ENCODE assay signal across 8 cellular contexts in the genomic region with DNA sequence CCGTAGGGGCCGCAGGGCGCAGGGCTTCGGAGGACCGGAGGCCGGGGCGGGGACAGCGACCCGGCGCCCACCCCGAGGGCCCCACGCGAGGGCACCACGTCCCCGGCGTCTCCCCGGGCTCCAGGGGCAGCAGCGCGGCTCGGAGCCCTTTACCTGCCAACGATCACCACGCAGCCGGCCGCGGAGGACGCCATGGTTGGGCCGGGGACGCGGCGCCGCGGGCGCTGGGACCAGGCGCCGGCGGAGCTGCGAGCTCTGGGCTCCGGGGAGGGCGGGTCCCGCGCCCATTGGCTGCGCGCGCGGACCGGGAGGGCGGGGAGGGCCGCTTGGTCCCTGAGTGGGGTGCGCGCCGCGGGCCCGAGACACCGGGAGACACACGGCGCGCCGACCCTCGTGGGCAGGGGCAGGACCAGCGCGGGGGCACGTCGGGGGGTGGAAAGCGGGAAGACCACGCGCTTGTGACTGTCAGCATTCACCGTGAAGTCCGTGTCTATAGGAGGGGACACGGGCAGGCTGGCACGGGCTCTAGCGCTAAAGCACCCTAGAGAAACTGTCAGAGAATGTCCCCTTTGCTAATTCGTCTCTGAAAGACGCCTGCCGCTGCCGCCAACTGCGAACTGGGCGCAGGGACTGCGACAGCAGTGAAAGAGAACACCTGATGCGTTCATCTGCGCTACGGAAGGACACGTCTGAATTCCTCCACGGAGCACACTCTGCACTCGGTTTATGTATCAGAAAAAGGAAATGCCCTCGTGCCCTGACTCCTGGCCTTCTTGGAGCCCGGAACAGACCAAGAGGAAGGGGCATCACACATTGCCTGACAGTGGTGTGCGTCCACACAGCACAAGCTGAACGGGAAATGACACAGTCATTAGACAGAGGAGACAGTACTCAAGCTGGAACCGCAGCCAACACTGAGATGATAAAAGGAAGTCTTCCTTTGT. TPM values are rescaled to one million over a fixed set of nuclear protein-coding genes. Genes with fewer than 3 reads are reported as not detected.
DNase-seq lines count a peak whose midpoint lies in the region; ATAC-seq, FAIRE-seq and TF ChIP-seq lines count a peak whose summit lies in the region.

A gene with protein sequence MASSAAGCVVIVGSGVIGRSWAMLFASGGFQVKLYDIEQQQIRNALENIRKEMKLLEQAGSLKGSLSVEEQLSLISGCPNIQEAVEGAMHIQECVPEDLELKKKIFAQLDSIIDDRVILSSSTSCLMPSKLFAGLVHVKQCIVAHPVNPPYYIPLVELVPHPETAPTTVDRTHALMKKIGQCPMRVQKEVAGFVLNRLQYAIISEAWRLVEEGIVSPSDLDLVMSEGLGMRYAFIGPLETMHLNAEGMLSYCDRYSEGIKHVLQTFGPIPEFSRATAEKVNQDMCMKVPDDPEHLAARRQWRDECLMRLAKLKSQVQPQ (minus strand): TSS at position 257 of the 944 bp plus-strand sequence. CDS start 63 bp downstream, at position 194.

- ATAC-seq in HG02642 (IDR thresholded peaks at IDR 0.05; ENCODE audit: poor library complexity, unreplicated experiment) = peak; percentile 83

- H3K4me3 ChIP-seq in astrocyte of the cerebellum (ENCODE audit: low read depth, low read length) (peak within 1 kb of the TSS; percentile 67), retinal pigment epithelial cell (ENCODE audit: low read length) (peak within 1 kb of the TSS; percentile 76)

- peak; percentile 62; the same call in 1 of the 2 replicates for TF ChIP-seq POLR2A in GM12892 (IDR thresholded peaks at IDR 0.05; ENCODE audit: low read depth, low read length)

- FAIRE-seq in GM12892 (lab: Jason Lieb, UNC) = no peak

- DNase-seq in GM12892 (ENCODE audit: insufficient read length) (peak; percentile 67), NCI-H128 (lab: John Stamatoyannopoulos, UW; ENCODE audit: unreplicated experiment) (peak; percentile 50), T1000 (lab: John Stamatoyannopoulos, UW) (peak; percentile 53), astrocyte of the cerebellum (ENCODE audit: low read depth) (no peak), hippocampal formation (lab: John Stamatoyannopoulos, UW) (peak; percentile 77 to 85), retinal pigment epithelial cell (ENCODE audit: low read depth) (no peak), DMS114 treated with DMSO at 0.1 percent for 48 hours (lab: John Stamatoyannopoulos, UW; ENCODE audit: unreplicated experiment) (no peak)

- in situ Hi-C loops in astrocyte of the cerebellum (cut with HindIII; ENCODE audit: low sequenced_read_pairs) = loop anchor here (5.0 kb wide), 1 partner anchor 41 kb away; a partner anchor contains a TSS

- no peak for TF ChIP-seq CTCF in astrocyte of the cerebellum (IDR thresholded peaks at IDR 0.05; ENCODE audit: low read depth, low read length, missing control alignments)
- TF ChIP-seq CTCF in retinal pigment epithelial cell (conservative IDR thresholded peaks at IDR 0.05; ENCODE audit: low read depth, low read length) = no peak

RNA-seq across cellular contexts. Expression of the gene that starts here (rescaled TPM):
- polyA plus RNA-seq in GM12892 (2012; ENCODE audit: missing spikeins) = 10.7 TPM

Comparison
In these comparisons a context has a peak if more than half of its experiments do, and no peak if none do; other contexts are left out.
1. DNase-seq: peak in GM12892 (single experiment), NCI-H128 (single experiment), T1000 (single experiment) and hippocampal formation (2 of 2); none in astrocyte of the cerebellum (single experiment), retinal pigment epithelial cell (single experiment) and DMS114 treated with DMSO at 0.1 percent for 48 hours (single experiment).